Comparison of ENCODE assay signal across 7 cellular contexts in genomic region chr4:46389301-46389761, GRCh38. TPM values are rescaled to one million over a fixed set of nuclear protein-coding genes. Genes with fewer than 3 reads are reported as not detected.
A peak's percentile ranks its signal among the peaks of the same experiment; 100 is the strongest.
DNase-seq lines count a peak whose midpoint lies in the region; ATAC-seq, FAIRE-seq and TF ChIP-seq lines count a peak whose summit lies in the region.

No MANE protein-coding gene starts in this region.

- WGBS in HUES64: 3% methylated on average over 25 of the region's 25 CpGs
- 0 to 4% (median 2%) methylated on average over 25 of the region's 25 CpGs for WGBS in small intestine, 3 donors

- H3K9ac ChIP-seq in HUES64 (ENCODE audit: low read depth, low read length): no peak overlapping the region

- H3K36me3 ChIP-seq in HUES64 (ENCODE audit: insufficient read depth, low read length) (no peaks in the 10 kb centered on the region), small intestine (ENCODE audit: control insufficient read depth in 2 of 2, insufficient read depth in 2 of 2, low read length in 2 of 2) (no peaks in the 10 kb centered on the region), upper lobe of right lung (no peaks in the 10 kb centered on the region)

- H3K27ac ChIP-seq in HUES64 (ENCODE audit: low read depth, low read length): no peak overlapping the region
- H3K27ac ChIP-seq in small intestine (ENCODE audit: low read depth in 1 of 2, low read length in 1 of 2): no peak overlapping the region
- no peak overlapping the region for H3K27ac ChIP-seq in upper lobe of right lung

- no peak for FAIRE-seq in small intestine (lab: Jason Lieb, UNC)

- intact Hi-C loops in upper lobe of right lung (cut with DNase I): no loop called here

- H3K4me3 ChIP-seq in HUES64 (ENCODE audit: low read length) (peak overlapping the region; percentile 57), small intestine (ENCODE audit: low read depth in 1 of 2, low read length in 2 of 2) (peak overlapping the region; percentile 24 to 25), upper lobe of right lung (no peak overlapping the region)

- H3K27me3 ChIP-seq in HUES64 (ENCODE audit: insufficient read depth, low read length) (peaks cover 53% of the 10 kb centered on the region), small intestine (ENCODE audit: control insufficient read depth in 2 of 2, insufficient read depth in 2 of 2, low read length in 2 of 2) (peaks cover 0 to 6% of the 10 kb centered on the region in 2 donors), upper lobe of right lung (peaks cover 38% of the 10 kb centered on the region)

- no peak for ATAC-seq in upper lobe of right lung

- peak; percentile 19 for DNase-seq in amniotic epithelial cell (ENCODE audit: low read depth)
- peak; percentile 8 for DNase-seq in iris pigment epithelial cell (ENCODE audit: low read depth)
- peak; percentile 74 for DNase-seq in small intestine
- no peak for DNase-seq in upper lobe of right lung
- no peak for DNase-seq in hippocampal formation (lab: John Stamatoyannopoulos, UW)
- no peak for DNase-seq in Kasumi-1 (lab: John Stamatoyannopoulos, UW)

- H3K9me3 ChIP-seq in HUES64 (ENCODE audit: insufficient read depth, low read depth, low read length): no peaks in the 10 kb centered on the region
- H3K9me3 ChIP-seq in small intestine (ENCODE audit: control insufficient read depth, low read depth): no peaks in the 10 kb centered on the region
- no peaks in the 10 kb centered on the region for H3K9me3 ChIP-seq in upper lobe of right lung

- no peak for TF ChIP-seq CTCF in upper lobe of right lung (IDR thresholded peaks at IDR 0.05)

- H3K4me1 ChIP-seq in HUES64 (ENCODE audit: insufficient read depth, low read length) (peaks cover 14% of the 10 kb centered on the region; the same call in 1 of the 2 replicates), small intestine (ENCODE audit: control insufficient read depth in 2 of 2, insufficient read depth in 1 of 2, low read depth in 1 of 2, low read length in 1 of 2) (no peaks in the 10 kb centered on the region), upper lobe of right lung (no peaks in the 10 kb centered on the region)

RNA-seq across cellular contexts. Expression of gene GABRA2, which starts 0.6 kb away (rescaled TPM):
- 0.45 TPM for polyA plus RNA-seq in HUES64 (2013, experiment 1 of 2)
- polyA plus RNA-seq in HUES64 (2013, experiment 2 of 2): 1.1 TPM
- under 1 TPM in 1 of 3 donors, not detected in 2; 0.98 TPM for polyA plus RNA-seq in small intestine
- total RNA-seq in upper lobe of right lung: not detected

Comparison
In these comparisons a context has a peak if more than half of its experiments do, and no peak if none do; other contexts are left out.
1. DNase-seq: peak in amniotic epithelial cell (single experiment), iris pigment epithelial cell (single experiment) and small intestine (single experiment); none in upper lobe of right lung (single experiment), hippocampal formation (0 of 2) and Kasumi-1 (0 of 2).